8 cellular contexts compared by ENCODE assay signal in genomic region chr10:3782099-3782455, GRCh38. TPM values are rescaled to one million over a fixed set of nuclear protein-coding genes. Genes with fewer than 3 reads are reported as not detected.
DNase-seq lines count a peak whose midpoint lies in the region; ATAC-seq and TF ChIP-seq lines count a peak whose summit lies in the region.

No MANE protein-coding gene starts in this region.

- H3K9me3 ChIP-seq in heart left ventricle: no peaks in the 10 kb centered on the region
- no peaks in the 10 kb centered on the region for H3K9me3 ChIP-seq in ascending aorta

- TF ChIP-seq CTCF in heart left ventricle (IDR thresholded peaks at IDR 0.05): no peak
- no peak for TF ChIP-seq CTCF in ascending aorta (IDR thresholded peaks at IDR 0.05)
- no peak for TF ChIP-seq CTCF in lower leg skin (IDR thresholded peaks at IDR 0.05)
- TF ChIP-seq CTCF in type B pancreatic cell (conservative IDR thresholded peaks at IDR 0.05): no peak

- H3K27ac Mint-ChIP-seq in type B pancreatic cell: peak overlapping the region; percentile 99

- H3K36me3 ChIP-seq in heart left ventricle (peaks cover 0 to 56% (median 49%) of the 10 kb centered on the region in 9 donors), ascending aorta (peaks cover 44 to 68% of the 10 kb centered on the region in 2 donors)

- H3K4me3 Mint-ChIP-seq in type B pancreatic cell: peak overlapping the region; percentile 96

- H3K27ac ChIP-seq in heart left ventricle (peak overlapping the region; percentile 96 to 100 (median 100)), ascending aorta (peak overlapping the region; percentile 97 to 100)

- TF ChIP-seq POLR2A in heart left ventricle (IDR thresholded peaks at IDR 0.05): no peak
- no peak for TF ChIP-seq POLR2A in lower leg skin (IDR thresholded peaks at IDR 0.05)

- H3K4me3 ChIP-seq in heart left ventricle: peak overlapping the region; percentile 28 to 100 (median 96)
- peak overlapping the region; percentile 79 to 99 for H3K4me3 ChIP-seq in ascending aorta
- peak overlapping the region; percentile 89 for H3K4me3 ChIP-seq in lower leg skin (ENCODE audit: low read depth, poor library complexity, severe bottlenecking)

- peaks cover 46% of the 10 kb centered on the region for H3K4me1 Mint-ChIP-seq in type B pancreatic cell (ENCODE audit: unreplicated experiment)

- H3K4me1 ChIP-seq in heart left ventricle (peaks cover 16 to 67% (median 53%) of the 10 kb centered on the region in 12 donors), ascending aorta (peaks cover 13 to 24% of the 10 kb centered on the region in 2 donors)

- peaks cover 7% of the 10 kb centered on the region for H3K27me3 Mint-ChIP-seq in type B pancreatic cell

- ATAC-seq in heart left ventricle (no peak), left cardiac atrium (no peak), HG03039 (IDR thresholded peaks at IDR 0.05; ENCODE audit: unreplicated experiment) (no peak), GM19328 (IDR thresholded peaks at IDR 0.05; ENCODE audit: unreplicated experiment) (no peak), HG03135 (IDR thresholded peaks at IDR 0.05; ENCODE audit: unreplicated experiment) (no peak)

- intact Hi-C loops in heart left ventricle (cut with DNase I): loop anchor here (2.0 to 10.0 kb wide), 35 partner anchors 29 to 990 kb away; no protein-coding TSS in a partner anchor
- intact Hi-C loops in left cardiac atrium (cut with DNase I): loop anchor here (5.0 to 10.0 kb wide), 6 partner anchors 255 to 883 kb away; no protein-coding TSS in a partner anchor
- intact Hi-C loops in ascending aorta (cut with DNase I): loop anchor here (2.0 to 5.0 kb wide), 4 partner anchors 71 to 985 kb away; no protein-coding TSS in a partner anchor
- intact Hi-C loops in lower leg skin (cut with DNase I; ENCODE audit: low total_unique reads): no loop called here

- peaks cover 66% of the 10 kb centered on the region for H3K36me3 Mint-ChIP-seq in type B pancreatic cell

- WGBS in heart left ventricle, 4 donors: 2 to 14% (median 5%) methylated on average over 9 of the region's 9 CpGs
- WGBS in lower leg skin, 2 donors: 1% methylated on average over 9 of the region's 9 CpGs

- H3K27me3 ChIP-seq in heart left ventricle (no peaks in the 10 kb centered on the region), ascending aorta (no peaks in the 10 kb centered on the region)

- no peaks in the 10 kb centered on the region for H3K9me3 Mint-ChIP-seq in type B pancreatic cell

- DNase-seq in heart left ventricle (no peak), left cardiac atrium (no peak), ascending aorta (ENCODE audit: low spot score in 2 of 2) (no peak), lower leg skin (ENCODE audit: low spot score in 2 of 2) (peak in 1 of 2 donors; percentile 60), type B pancreatic cell (ENCODE audit: extremely low spot score, unreplicated experiment) (no peak)

RNA-seq across cellular contexts. Expression of gene KLF6, which starts 2.9 kb away (rescaled TPM):
- 100 to 1,000 TPM in 1 of 9 donors, 10 to 100 TPM in 8; 22.6 to 106 (median 52.2) TPM for total RNA-seq in heart left ventricle
- polyA plus RNA-seq in heart left ventricle: 10 to 100 TPM; 15.2 to 66.2 TPM
- 10 to 100 TPM; 76.3 to 78.7 TPM for total RNA-seq in left cardiac atrium
- total RNA-seq in ascending aorta: 144 TPM
- total RNA-seq in lower leg skin: 100 to 1,000 TPM; 127 to 533 (median 179) TPM
- total RNA-seq in type B pancreatic cell (ENCODE audit: low replicate concordance): 117 and 269 TPM in 2 replicates
